29 cellular contexts compared by ENCODE assay signal in the genomic region with DNA sequence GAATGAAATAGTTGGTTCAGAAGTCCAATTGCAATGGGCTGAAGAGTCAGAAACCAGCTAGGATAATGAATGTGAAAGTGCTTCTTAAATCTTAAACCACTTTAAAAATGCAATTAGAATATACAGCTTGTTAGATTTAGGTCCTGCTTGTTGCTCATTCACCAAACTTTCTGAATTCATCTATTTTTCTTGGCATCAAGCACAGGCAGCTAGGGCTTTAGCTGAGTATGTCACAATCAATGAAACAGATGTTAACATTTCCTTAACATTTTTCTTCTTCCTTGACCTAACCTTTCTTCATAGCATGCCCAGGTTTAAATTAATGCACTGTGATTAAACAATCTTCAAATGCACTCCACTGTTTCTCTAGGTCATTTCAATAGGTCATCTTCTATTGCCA. TPM values are rescaled to one million over a fixed set of nuclear protein-coding genes. Genes with fewer than 3 reads are reported as not detected.
DNase-seq lines count a peak whose midpoint lies in the region; ATAC-seq and TF ChIP-seq lines count a peak whose summit lies in the region.
"Had no signal": no experiment of that assay in that cellular context is flagged by ENCODE, and none has a peak within 500 bp of the region (broad histone marks: within the 10 kb centered on the region; RNA-seq: fewer than 3 reads in every experiment).

No MANE protein-coding gene starts in this region.

- H2AFZ ChIP-seq in mammary epithelial cell (ENCODE audit: low read depth, low read length) (no peak overlapping the region), fibroblast of lung (ENCODE audit: low read length) (no peak overlapping the region)

- H3K27me3 ChIP-seq in mammary epithelial cell (ENCODE audit: insufficient read depth, low read length): no peaks in the 10 kb centered on the region
- H3K27me3 ChIP-seq in fibroblast of lung (ENCODE audit: control insufficient read depth, insufficient read depth, low read length): no peaks in the 10 kb centered on the region
- H3K27me3 ChIP-seq: BLaER1, Peyer's patch, SJCRH30 had no signal

- H3K36me3 Mint-ChIP-seq in MCF 10A (ENCODE audit: insufficient read depth, unreplicated experiment): no peaks in the 10 kb centered on the region
- H3K36me3 Mint-ChIP-seq in effector memory CD8-positive, alpha-beta T cell (ENCODE audit: insufficient read depth): no peaks in the 10 kb centered on the region

- dilution Hi-C loops in mammary epithelial cell (cut with HindIII; ENCODE audit: low sequenced_read_pairs): no loop called here

- no peaks in the 10 kb centered on the region for H3K79me2 ChIP-seq in mammary epithelial cell (ENCODE audit: insufficient read depth, low read length)
- H3K79me2 ChIP-seq in fibroblast of lung (ENCODE audit: control insufficient read depth, insufficient read depth, low read length): no peaks in the 10 kb centered on the region

- DNase-seq in MCF 10A (ENCODE audit: unreplicated experiment) (peak; percentile 2), mammary epithelial cell (no peak), fibroblast of lung (ENCODE audit: low read depth in 2 of 2) (peak; percentile 20 to 72), kidney tubule cell (ENCODE audit: low spot score) (peak; percentile 19), sciatic nerve (ENCODE audit: low spot score) (no peak)
- DNase-seq in effector memory CD8-positive, alpha-beta T cell: no peak
- DNase-seq: ACHN; CD4-positive, alpha-beta T cell; COR-L47; DMS 273 treated with DMSO at 0.1 percent for 48 hours; DMS79 treated with DMSO at 0.1 percent for 48 hours; GOT3; KBM-7; NCI-H1092 treated with DMSO at 0.1 percent for 48 hours; NCI-H146; NCI-H2029 treated with DMSO at 0.1 percent for 48 hours; NCI-H345; NCI-H524 treated with DMSO at 0.1 percent for 48 hours; NCI-H82; Peyer's patch; SJCRH30 had no signal

- H3K9ac ChIP-seq in mammary epithelial cell (ENCODE audit: insufficient read depth, low read length): no peak overlapping the region
- H3K9ac ChIP-seq in fibroblast of lung (ENCODE audit: insufficient read depth, low read length): no peak overlapping the region
- H3K9ac ChIP-seq: BLaER1 had no signal

- intact Hi-C loops in MCF 10A (cut with micrococcal nuclease) (loop anchor here (1.0 to 10.0 kb wide), 6 partner anchors 210 to 1058 kb away; no protein-coding TSS in a partner anchor), mammary epithelial cell (cut with micrococcal nuclease) (loop anchor here (5.0 kb wide), 1 partner anchor 805 kb away; no protein-coding TSS in a partner anchor), sciatic nerve (cut with DNase I) (no loop called here)

- BruUV-seq in MCF 10A (replicated peaks; lab: Mats Ljungman, UMichigan): no TSS peak
- BruUV-seq in mammary epithelial cell (replicated peaks; lab: Mats Ljungman, UMichigan): no TSS peak

- no peak overlapping the region for H3K27ac Mint-ChIP-seq in MCF 10A (ENCODE audit: low read depth, unreplicated experiment)
- no peak overlapping the region for H3K27ac Mint-ChIP-seq in effector memory CD8-positive, alpha-beta T cell
- H3K27ac Mint-ChIP-seq: CD4-positive, alpha-beta T cell had no signal

- H3K36me3 ChIP-seq in mammary epithelial cell (ENCODE audit: insufficient read depth, low read length) (no peaks in the 10 kb centered on the region), fibroblast of lung (ENCODE audit: control insufficient read depth, insufficient read depth, low read length) (no peaks in the 10 kb centered on the region)
- H3K36me3 ChIP-seq: BLaER1, Peyer's patch, SJCRH30 had no signal

- H3K9me3 ChIP-seq in mammary epithelial cell (replicated peaks; ENCODE audit: insufficient read depth, low read length): no peaks in the 10 kb centered on the region
- H3K9me3 ChIP-seq in fibroblast of lung (ENCODE audit: control insufficient read depth, insufficient read depth, low read depth, low read length): no peaks in the 10 kb centered on the region
- H3K9me3 ChIP-seq: Peyer's patch, SJCRH30 had no signal

- in situ Hi-C loops in mammary epithelial cell (cut with MboI; ENCODE audit: low sequenced_read_pairs in 2 of 2): no loop called here

- no peak for ATAC-seq in HG03175 (IDR thresholded peaks at IDR 0.05; ENCODE audit: unreplicated experiment)
- ATAC-seq in sciatic nerve: no peak
- ATAC-seq in GM21367 (IDR thresholded peaks at IDR 0.05; ENCODE audit: unreplicated experiment): no peak
- ATAC-seq in effector memory CD8-positive, alpha-beta T cell (replicated peaks): no peak
- ATAC-seq: GM12878, HCT116 had no signal

- H3K27ac ChIP-seq in mammary epithelial cell (ENCODE audit: insufficient read depth, low read depth, low read length) (no peak overlapping the region), fibroblast of lung (ENCODE audit: insufficient read depth, low read length) (no peak overlapping the region)
- H3K27ac ChIP-seq: 22Rv1, BLaER1, Peyer's patch, SJCRH30 had no signal

- no peaks in the 10 kb centered on the region for H3K27me3 Mint-ChIP-seq in MCF 10A (ENCODE audit: insufficient read depth, unreplicated experiment)
- no peaks in the 10 kb centered on the region for H3K27me3 Mint-ChIP-seq in effector memory CD8-positive, alpha-beta T cell
- H3K27me3 Mint-ChIP-seq: CD4-positive, alpha-beta T cell had no signal

- no peak overlapping the region for H3K4me3 ChIP-seq in mammary epithelial cell (replicated peaks in 1 of 3; ENCODE audit: insufficient read depth in 1 of 3, low read depth in 2 of 3, low read length in 3 of 3)
- no peak overlapping the region for H3K4me3 ChIP-seq in fibroblast of lung (replicated peaks in 1 of 4; ENCODE audit: control extremely low read depth in 1 of 4, insufficient read depth in 1 of 4, low read depth in 3 of 4, low read length in 4 of 4)
- H3K4me3 ChIP-seq: BLaER1, GM12878, Peyer's patch, SJCRH30 had no signal

- no peaks in the 10 kb centered on the region for H3K9me3 Mint-ChIP-seq in MCF 10A (ENCODE audit: unreplicated experiment)
- H3K9me3 Mint-ChIP-seq in effector memory CD8-positive, alpha-beta T cell: peaks cover 4 to 22% of the 10 kb centered on the region in 2 donors

- POLR2A ChIA-PET in MCF 10A (lab: Yijun Ruan, JAX): interaction anchor here (0.6 kb wide), 1 partner anchor 472 kb away, joined by 4 read pairs; no protein-coding TSS in a partner anchor

- H4K20me1 ChIP-seq in mammary epithelial cell (ENCODE audit: insufficient read depth, low read length) (no peaks in the 10 kb centered on the region), fibroblast of lung (ENCODE audit: control insufficient read depth, extremely low read depth, insufficient read depth, low read length) (no peaks in the 10 kb centered on the region)
- H4K20me1 ChIP-seq: BLaER1 had no signal

- H3K4me3 Mint-ChIP-seq in MCF 10A (ENCODE audit: unreplicated experiment): no peak overlapping the region
- no peak overlapping the region for H3K4me3 Mint-ChIP-seq in effector memory CD8-positive, alpha-beta T cell
- H3K4me3 Mint-ChIP-seq: CD4-positive, alpha-beta T cell had no signal

- no peak overlapping the region for H3K4me2 ChIP-seq in mammary epithelial cell (ENCODE audit: insufficient read depth, low read depth, low read length)
- H3K4me2 ChIP-seq in fibroblast of lung (ENCODE audit: extremely low read depth, insufficient read depth, low read length): no peak overlapping the region
- H3K4me2 ChIP-seq: BLaER1 had no signal

- H3K4me1 Mint-ChIP-seq in MCF 10A (ENCODE audit: insufficient read depth, unreplicated experiment): peaks cover 22% of the 10 kb centered on the region
- no peaks in the 10 kb centered on the region for H3K4me1 Mint-ChIP-seq in effector memory CD8-positive, alpha-beta T cell (ENCODE audit: low read depth in 2 of 2)

- CTCF ChIA-PET in MCF 10A (lab: Yijun Ruan, JAX) (interaction anchor here (0.9 kb wide), 2 partner anchors 18 to 323 kb away, joined by 4 read pairs; no protein-coding TSS in a partner anchor), mammary epithelial cell (lab: Charles Lee; ENCODE audit: low non-redundant PET) (no interaction called here)

- no peak for TF ChIP-seq CTCF in MCF 10A (IDR thresholded peaks at IDR 0.05; ENCODE audit: unreplicated experiment)
- no peak for TF ChIP-seq CTCF in mammary epithelial cell (conservative IDR thresholded peaks at IDR 0.05 in 1 of 2, IDR thresholded peaks at IDR 0.05 in 1 of 2; ENCODE audit: extremely low read depth in 1 of 2, insufficient read depth in 1 of 2, low read depth in 1 of 2, low read length in 2 of 2)
- TF ChIP-seq CTCF in fibroblast of lung (conservative IDR thresholded peaks at IDR 0.05 in 1 of 2, IDR thresholded peaks at IDR 0.05 in 1 of 2; ENCODE audit: low read depth in 1 of 2, low read length in 2 of 2): no peak

- H3K4me1 ChIP-seq in mammary epithelial cell (ENCODE audit: insufficient read depth, low read length): no peaks in the 10 kb centered on the region
- H3K4me1 ChIP-seq in fibroblast of lung (ENCODE audit: control insufficient read depth, extremely low read depth, insufficient read depth, low read length): no peaks in the 10 kb centered on the region
- H3K4me1 ChIP-seq: BLaER1, Peyer's patch, SJCRH30 had no signal

RNA-seq across cellular contexts. Expression of a gene that starts 14.4 kb away (rescaled TPM):
- total RNA-seq in MCF 10A (2022): not detected in 2 replicates
- total RNA-seq in mammary epithelial cell: not detected
- not detected for polyA plus RNA-seq in mammary epithelial cell
- not detected for polyA minus RNA-seq in mammary epithelial cell
- not detected in 2 replicates for total RNA-seq in fibroblast of lung
- polyA plus RNA-seq in fibroblast of lung: not detected in 2 replicates
- not detected in 2 replicates for polyA plus RNA-seq in fibroblast of lung (2012)
- not detected in 2 replicates for polyA minus RNA-seq in fibroblast of lung (ENCODE audit: low replicate concordance)
- total RNA-seq in sciatic nerve: not detected
- total RNA-seq: CD4-positive, alpha-beta T cell; GM12878; HT1080; OCI-LY7; Peyer's patch; SJCRH30 had no signal
- polyA plus RNA-seq: GM12878 had no signal

Comparison
In these comparisons a context has a peak if more than half of its experiments do, and no peak if none do; other contexts are left out.
1. DNase-seq: peak in MCF 10A (single experiment), fibroblast of lung (2 of 2) and kidney tubule cell (single experiment); none in mammary epithelial cell (single experiment), sciatic nerve (single experiment) and effector memory CD8-positive, alpha-beta T cell (0 of 3).